In the genomic region with DNA sequence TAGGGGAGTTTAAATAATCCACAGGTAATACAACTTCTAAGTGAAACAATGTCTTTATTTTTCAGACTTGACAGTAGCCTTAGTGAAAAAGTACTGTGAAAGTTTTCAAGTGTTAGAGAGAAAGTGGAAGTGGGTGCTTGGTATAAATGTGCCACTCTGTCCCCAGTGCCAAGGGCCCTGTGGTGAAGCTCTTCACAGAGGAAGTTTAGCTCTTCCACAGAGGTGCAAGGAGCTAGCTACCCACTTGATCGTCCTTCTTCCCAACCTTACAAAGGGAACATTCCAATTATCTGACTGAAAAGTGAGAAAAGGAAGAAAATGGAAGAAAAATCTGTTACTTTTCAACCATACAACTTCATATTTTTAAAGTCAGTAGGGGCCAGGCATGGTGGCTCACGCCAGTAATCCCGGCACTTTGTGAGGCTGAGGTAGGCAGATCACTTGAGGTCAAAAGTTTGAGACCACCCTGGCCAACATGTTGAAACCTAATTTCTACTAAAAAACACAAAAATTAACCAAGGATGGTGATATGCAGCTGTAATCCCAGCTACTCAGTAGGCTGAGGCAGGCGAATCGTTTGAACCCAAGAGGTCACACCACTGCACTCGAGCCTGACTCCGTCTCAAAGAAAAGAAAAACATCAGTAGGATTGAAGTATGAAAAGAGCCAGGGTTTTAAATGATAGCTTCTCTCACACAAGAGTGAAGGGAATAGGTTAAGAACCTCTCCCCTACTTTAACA, we compare ENCODE assay signal across 8 cellular contexts. TPM values are rescaled to one million over a fixed set of nuclear protein-coding genes. Genes with fewer than 3 reads are reported as not detected.
DNase-seq lines count a peak whose midpoint lies in the region; ATAC-seq and TF ChIP-seq lines count a peak whose summit lies in the region.

No MANE protein-coding gene starts in this region.

- peak; percentile 48 for DNase-seq in GM12865 (ENCODE audit: low read depth)
- peak; percentile 7 for DNase-seq in globus pallidus (ENCODE audit: low spot score)
- no peak for DNase-seq in activated gamma-delta T cell treated with Interleukin-2 at 50 U/mL for 16 hours
- DNase-seq in ascending aorta (ENCODE audit: low spot score in 2 of 2): no peak
- DNase-seq in heart right ventricle: no peak

- intact Hi-C loops in ascending aorta (cut with DNase I): no loop called here
- intact Hi-C loops in heart right ventricle (cut with DNase I): no loop called here

- no peaks in the 10 kb centered on the region for H3K4me1 ChIP-seq in ascending aorta
- peaks cover 0 to 12% (median 0%) of the 10 kb centered on the region in 9 donors for H3K4me1 ChIP-seq in heart right ventricle

- H3K4me3 ChIP-seq in GM12865 (ENCODE audit: low read depth, low read length) (peak overlapping the region; percentile 51), ascending aorta (no peak overlapping the region), heart right ventricle (peak overlapping the region in 1 of 10 donors; percentile 3)

- H3K9me3 ChIP-seq in ascending aorta (no peaks in the 10 kb centered on the region), heart right ventricle (no peaks in the 10 kb centered on the region)

- H3K27me3 ChIP-seq in ascending aorta (no peaks in the 10 kb centered on the region), heart right ventricle (peaks cover 0 to 3% (median 0%) of the 10 kb centered on the region in 7 donors)

- no peak for TF ChIP-seq CTCF in GM12865 (IDR thresholded peaks at IDR 0.05; ENCODE audit: insufficient read depth, low read depth, low read length, missing control alignments)
- no peak for TF ChIP-seq CTCF in ascending aorta (IDR thresholded peaks at IDR 0.05)
- no peak for TF ChIP-seq CTCF in heart right ventricle (IDR thresholded peaks at IDR 0.05)

- H3K36me3 ChIP-seq in ascending aorta (no peaks in the 10 kb centered on the region), heart right ventricle (no peaks in the 10 kb centered on the region)

- WGBS in heart right ventricle, 2 donors: 90 to 93% methylated on average over 7 of the region's 7 CpGs

- H3K27ac ChIP-seq in ascending aorta: no peak overlapping the region
- H3K27ac ChIP-seq in heart right ventricle: peak overlapping the region in 1 of 10 donors; percentile 4

- ATAC-seq in GM19455 (IDR thresholded peaks at IDR 0.05; ENCODE audit: unreplicated experiment) (peak; percentile 39), HG03469 (IDR thresholded peaks at IDR 0.05; ENCODE audit: unreplicated experiment) (peak; percentile 30), heart right ventricle (no peak), HG03565 (IDR thresholded peaks at IDR 0.05; ENCODE audit: unreplicated experiment) (no peak)

RNA-seq across cellular contexts. Expression of gene PTPRC, which starts 41.0 kb away (rescaled TPM):
- 21.3 TPM for total RNA-seq in ascending aorta
- total RNA-seq in heart right ventricle: 10 to 100 TPM in 2 of 10 donors, 1 to 10 TPM in 8; 2.4 to 62.7 (median 5.6) TPM
- polyA plus RNA-seq in heart right ventricle: 1 to 10 TPM; 1.0 to 1.4 TPM

RNA-seq across cellular contexts. Expression of gene ATP6V1G3, which starts 57.4 kb away (rescaled TPM):
- total RNA-seq in ascending aorta (not detected), heart right ventricle (not detected)
- polyA plus RNA-seq in heart right ventricle: not detected

Comparison
In these comparisons a context has a peak if more than half of its experiments do, and no peak if none do; other contexts are left out.
1. DNase-seq: peak in GM12865 (single experiment) and globus pallidus (single experiment); none in activated gamma-delta T cell treated with Interleukin-2 at 50 U/mL for 16 hours (single experiment), ascending aorta (0 of 2) and heart right ventricle (0 of 2).
2. ATAC-seq: peak in GM19455 (single experiment) and HG03469 (single experiment); none in heart right ventricle (0 of 8) and HG03565 (single experiment).